In genomic region chr17:75617218-75617617, GRCh38 we compare ENCODE assay signal across 25 cellular contexts. TPM values are rescaled to one million over a fixed set of nuclear protein-coding genes. Genes with fewer than 3 reads are reported as not detected.
DNase-seq lines count a peak whose midpoint lies in the region; ATAC-seq and TF ChIP-seq lines count a peak whose summit lies in the region.
"Had no signal": no experiment of that assay in that cellular context is flagged by ENCODE, and none has a peak within 500 bp of the region (broad histone marks: within the 10 kb centered on the region; RNA-seq: fewer than 3 reads in every experiment).

No MANE protein-coding gene starts in this region.

- 91% methylated on average over 16 of the region's 16 CpGs for WGBS in right cardiac atrium

- no peaks in the 10 kb centered on the region for H3K9me3 ChIP-seq in right cardiac atrium (ENCODE audit: control insufficient read depth, low read length)
- H3K9me3 ChIP-seq in colonic mucosa: no peaks in the 10 kb centered on the region
- no peaks in the 10 kb centered on the region for H3K9me3 ChIP-seq in mucosa of rectum (ENCODE audit: control insufficient read depth in 2 of 2, low read length in 2 of 2)
- H3K9me3 ChIP-seq: BE2C, SK-N-SH had no signal

- H3K4me3 ChIP-seq in right cardiac atrium (ENCODE audit: low read length) (no peak overlapping the region), colonic mucosa (no peak overlapping the region), mucosa of rectum (ENCODE audit: low read length in 2 of 2) (peak overlapping the region in 1 of 2 donors; percentile 38)
- H3K4me3 ChIP-seq: GM12878 had no signal

- no peaks in the 10 kb centered on the region for H3K4me1 ChIP-seq in right cardiac atrium (ENCODE audit: control insufficient read depth, insufficient read depth, low read length)
- H3K4me1 ChIP-seq in colonic mucosa: peaks cover 11% of the 10 kb centered on the region
- H3K4me1 ChIP-seq in mucosa of rectum (ENCODE audit: control insufficient read depth in 2 of 2, insufficient read depth in 2 of 2, low read length in 2 of 2): peaks cover 37 to 48% of the 10 kb centered on the region in 2 donors
- H3K4me1 ChIP-seq: BE2C had no signal

- intact Hi-C loops in right cardiac atrium (cut with DNase I): no loop called here
- intact Hi-C loops in Right ventricle myocardium inferior (cut with DNase I): no loop called here
- intact Hi-C loops in colonic mucosa (cut with DNase I): no loop called here

- peak overlapping the region; percentile 41 to 77 for H3K9ac ChIP-seq in colonic mucosa (ENCODE audit: low read depth in 2 of 2, low read length in 2 of 2)
- peak overlapping the region; percentile 52 to 81 for H3K9ac ChIP-seq in mucosa of rectum (ENCODE audit: low read depth in 1 of 2, low read length in 2 of 2)
- H3K9ac ChIP-seq: SK-N-SH had no signal

- no peak for ATAC-seq in right cardiac atrium
- no peak for ATAC-seq in Right ventricle myocardium inferior
- ATAC-seq: GM12878, HCT116 had no signal

- TF ChIP-seq CTCF in colonic mucosa (IDR thresholded peaks at IDR 0.05): no peak

- DNase-seq in right cardiac atrium (peak in 2 of 3 donors; percentile 26 to 29), Right ventricle myocardium inferior (ENCODE audit: missing footprints) (no peak), colonic mucosa (peak; percentile 92), RPMI8226 (no peak), GOT3 (lab: John Stamatoyannopoulos, UW) (no peak), hypothalamus (lab: John Stamatoyannopoulos, UW) (no peak)
- DNase-seq: 8988T, ACHN, BE2C, Karpas-422, NCI-H1092 treated with DMSO at 0.1 percent for 48 hours, NCI-H1436, NCI-H187, NCI-H2081 treated with DMSO at 0.1 percent for 48 hours, NCI-H2171, NCI-H226, NCI-H510A, NCI-H69, SIG-M5, SK-N-SH had no signal

- no peaks in the 10 kb centered on the region for H3K36me3 ChIP-seq in colonic mucosa
- H3K36me3 ChIP-seq in mucosa of rectum (ENCODE audit: control insufficient read depth in 2 of 2, insufficient read depth in 2 of 2, low read length in 2 of 2): peaks cover 46 to 57% of the 10 kb centered on the region in 2 donors
- H3K36me3 ChIP-seq: BE2C had no signal

- H3K27me3 ChIP-seq in right cardiac atrium (ENCODE audit: control insufficient read depth, insufficient read depth): no peaks in the 10 kb centered on the region
- H3K27me3 ChIP-seq in colonic mucosa: no peaks in the 10 kb centered on the region
- H3K27me3 ChIP-seq in mucosa of rectum (ENCODE audit: control insufficient read depth in 2 of 2, insufficient read depth in 2 of 2, low read length in 2 of 2): no peaks in the 10 kb centered on the region
- H3K27me3 ChIP-seq: BE2C had no signal

- H3K27ac ChIP-seq in right cardiac atrium (ENCODE audit: low read length) (no peak overlapping the region), colonic mucosa (peak overlapping the region; percentile 42), mucosa of rectum (ENCODE audit: low read depth in 2 of 2, low read length in 2 of 2) (peak overlapping the region; percentile 80 to 92)

RNA-seq across cellular contexts. Expression of gene SMIM5, which starts 16.0 kb away (rescaled TPM):
- total RNA-seq in right cardiac atrium (10 to 100 TPM in 2 of 4 donors, 1 to 10 TPM in 2; 6.9 to 12.2 (median 9.6) TPM), Right ventricle myocardium inferior (11.4 TPM), colonic mucosa (10 to 100 TPM in 1 of 2 donors, 1 to 10 TPM in 1; 5.1 to 39.9 TPM)
- polyA plus RNA-seq in right cardiac atrium: 13.5 TPM
- total RNA-seq: GM12878, H1, M059J had no signal
- polyA plus RNA-seq: H1 had no signal

RNA-seq across cellular contexts. Expression of gene MYO15B, which starts 29.6 kb away (rescaled TPM):
- total RNA-seq in right cardiac atrium: 100 to 1,000 TPM in 1 of 4 donors, 10 to 100 TPM in 3; 75.8 to 131 (median 93.4) TPM
- 70.9 TPM for polyA plus RNA-seq in right cardiac atrium
- total RNA-seq in Right ventricle myocardium inferior: 43.7 TPM
- total RNA-seq in colonic mucosa: 100 to 1,000 TPM; 210 to 462 TPM

RNA-seq across cellular contexts. Expression of gene RECQL5, which starts 49.7 kb away (rescaled TPM):
- total RNA-seq in right cardiac atrium (10 to 100 TPM in 3 of 4 donors, 1 to 10 TPM in 1; 7.9 to 19.9 (median 14.8) TPM), Right ventricle myocardium inferior (15.9 TPM), colonic mucosa (10 to 100 TPM; 18.7 to 43.1 TPM)
- polyA plus RNA-seq in right cardiac atrium: 13.5 TPM

RNA-seq across cellular contexts. Expression of gene SAP30BP, which starts 49.9 kb away (rescaled TPM):
- total RNA-seq in right cardiac atrium (10 to 100 TPM; 51.0 to 66.5 (median 56.3) TPM), Right ventricle myocardium inferior (47.4 TPM), colonic mucosa (10 to 100 TPM; 68.0 to 68.1 TPM)
- polyA plus RNA-seq in right cardiac atrium: 58.5 TPM

Comparison
In these comparisons a context has a peak if more than half of its experiments do, and no peak if none do; other contexts are left out.
1. DNase-seq: peak in right cardiac atrium (2 of 3) and colonic mucosa (single experiment); none in Right ventricle myocardium inferior (single experiment), RPMI8226 (single experiment), GOT3 (single experiment) and hypothalamus (0 of 51).